In the genomic region with DNA sequence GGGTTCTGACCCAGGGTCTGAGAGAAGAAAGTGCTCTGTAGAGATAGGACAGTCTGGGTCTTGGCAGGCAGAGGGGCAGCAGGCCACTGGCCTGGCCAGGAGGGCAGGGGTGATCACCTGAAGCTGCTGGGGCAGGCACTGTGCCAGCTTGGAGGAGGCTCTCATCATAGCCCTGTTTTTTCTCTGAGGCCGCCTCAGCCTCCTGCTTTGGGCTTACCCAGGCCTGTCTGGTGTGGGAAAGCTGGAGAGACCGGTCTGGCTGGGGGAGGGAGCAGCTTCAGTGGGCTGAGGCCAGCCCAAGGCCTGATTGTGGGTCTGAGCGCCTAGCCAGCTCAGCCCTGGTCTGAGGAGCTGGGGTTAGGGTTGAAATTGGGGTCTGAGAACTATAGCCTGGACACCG, we compare ENCODE assay signal across 2 cellular contexts.
TF ChIP-seq lines count a peak whose summit lies in the region.

No MANE protein-coding gene starts in this region.

TF ChIP-seq in SK-N-SH, 30 proteins besides CTCF, POLR2A, EP300 and RAD21:
- TF ChIP-seq GATA2 (CRISPR knock-in tag; IDR thresholded peaks at IDR 0.05) (no peak), FOXJ3 (CRISPR knock-in tag; IDR thresholded peaks at IDR 0.05) (no peak), TCF12 (IDR thresholded peaks at IDR 0.05) (no peak), JUND (IDR thresholded peaks at IDR 0.05) (no peak), TAF1 (IDR thresholded peaks at IDR 0.05; ENCODE audit: borderline replicate concordance, low read depth, low read length) (no peak), RXRA (IDR thresholded peaks at IDR 0.05; ENCODE audit: borderline replicate concordance, low read depth) (no peak), NRF1 (IDR thresholded peaks at IDR 0.05; ENCODE audit: low read depth, low read length) (no peak), CHD2 (IDR thresholded peaks at IDR 0.05; ENCODE audit: low read length, partially characterized antibody) (no peak), GABPA (IDR thresholded peaks at IDR 0.05; ENCODE audit: low read depth) (no peak)
- TF ChIP-seq, protein P1, sequence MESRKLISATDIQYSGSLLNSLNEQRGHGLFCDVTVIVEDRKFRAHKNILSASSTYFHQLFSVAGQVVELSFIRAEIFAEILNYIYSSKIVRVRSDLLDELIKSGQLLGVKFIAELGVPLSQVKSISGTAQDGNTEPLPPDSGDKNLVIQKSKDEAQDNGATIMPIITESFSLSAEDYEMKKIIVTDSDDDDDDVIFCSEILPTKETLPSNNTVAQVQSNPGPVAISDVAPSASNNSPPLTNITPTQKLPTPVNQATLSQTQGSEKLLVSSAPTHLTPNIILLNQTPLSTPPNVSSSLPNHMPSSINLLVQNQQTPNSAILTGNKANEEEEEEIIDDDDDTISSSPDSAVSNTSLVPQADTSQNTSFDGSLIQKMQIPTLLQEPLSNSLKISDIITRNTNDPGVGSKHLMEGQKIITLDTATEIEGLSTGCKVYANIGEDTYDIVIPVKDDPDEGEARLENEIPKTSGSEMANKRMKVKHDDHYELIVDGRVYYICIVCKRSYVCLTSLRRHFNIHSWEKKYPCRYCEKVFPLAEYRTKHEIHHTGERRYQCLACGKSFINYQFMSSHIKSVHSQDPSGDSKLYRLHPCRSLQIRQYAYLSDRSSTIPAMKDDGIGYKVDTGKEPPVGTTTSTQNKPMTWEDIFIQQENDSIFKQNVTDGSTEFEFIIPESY (IDR thresholded peaks at IDR 0.05; ENCODE audit: borderline replicate concordance, low read depth), result no peak
- TF ChIP-seq, protein P2, sequence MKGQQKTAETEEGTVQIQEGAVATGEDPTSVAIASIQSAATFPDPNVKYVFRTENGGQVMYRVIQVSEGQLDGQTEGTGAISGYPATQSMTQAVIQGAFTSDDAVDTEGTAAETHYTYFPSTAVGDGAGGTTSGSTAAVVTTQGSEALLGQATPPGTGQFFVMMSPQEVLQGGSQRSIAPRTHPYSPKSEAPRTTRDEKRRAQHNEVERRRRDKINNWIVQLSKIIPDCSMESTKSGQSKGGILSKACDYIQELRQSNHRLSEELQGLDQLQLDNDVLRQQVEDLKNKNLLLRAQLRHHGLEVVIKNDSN (IDR thresholded peaks at IDR 0.05; ENCODE audit: borderline replicate concordance, low read depth), result no peak
- TF ChIP-seq, protein P3, sequence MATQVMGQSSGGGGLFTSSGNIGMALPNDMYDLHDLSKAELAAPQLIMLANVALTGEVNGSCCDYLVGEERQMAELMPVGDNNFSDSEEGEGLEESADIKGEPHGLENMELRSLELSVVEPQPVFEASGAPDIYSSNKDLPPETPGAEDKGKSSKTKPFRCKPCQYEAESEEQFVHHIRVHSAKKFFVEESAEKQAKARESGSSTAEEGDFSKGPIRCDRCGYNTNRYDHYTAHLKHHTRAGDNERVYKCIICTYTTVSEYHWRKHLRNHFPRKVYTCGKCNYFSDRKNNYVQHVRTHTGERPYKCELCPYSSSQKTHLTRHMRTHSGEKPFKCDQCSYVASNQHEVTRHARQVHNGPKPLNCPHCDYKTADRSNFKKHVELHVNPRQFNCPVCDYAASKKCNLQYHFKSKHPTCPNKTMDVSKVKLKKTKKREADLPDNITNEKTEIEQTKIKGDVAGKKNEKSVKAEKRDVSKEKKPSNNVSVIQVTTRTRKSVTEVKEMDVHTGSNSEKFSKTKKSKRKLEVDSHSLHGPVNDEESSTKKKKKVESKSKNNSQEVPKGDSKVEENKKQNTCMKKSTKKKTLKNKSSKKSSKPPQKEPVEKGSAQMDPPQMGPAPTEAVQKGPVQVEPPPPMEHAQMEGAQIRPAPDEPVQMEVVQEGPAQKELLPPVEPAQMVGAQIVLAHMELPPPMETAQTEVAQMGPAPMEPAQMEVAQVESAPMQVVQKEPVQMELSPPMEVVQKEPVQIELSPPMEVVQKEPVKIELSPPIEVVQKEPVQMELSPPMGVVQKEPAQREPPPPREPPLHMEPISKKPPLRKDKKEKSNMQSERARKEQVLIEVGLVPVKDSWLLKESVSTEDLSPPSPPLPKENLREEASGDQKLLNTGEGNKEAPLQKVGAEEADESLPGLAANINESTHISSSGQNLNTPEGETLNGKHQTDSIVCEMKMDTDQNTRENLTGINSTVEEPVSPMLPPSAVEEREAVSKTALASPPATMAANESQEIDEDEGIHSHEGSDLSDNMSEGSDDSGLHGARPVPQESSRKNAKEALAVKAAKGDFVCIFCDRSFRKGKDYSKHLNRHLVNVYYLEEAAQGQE (IDR thresholded peaks at IDR 0.05; ENCODE audit: low read depth, low read length), result no peak
- TF ChIP-seq, protein P4, sequence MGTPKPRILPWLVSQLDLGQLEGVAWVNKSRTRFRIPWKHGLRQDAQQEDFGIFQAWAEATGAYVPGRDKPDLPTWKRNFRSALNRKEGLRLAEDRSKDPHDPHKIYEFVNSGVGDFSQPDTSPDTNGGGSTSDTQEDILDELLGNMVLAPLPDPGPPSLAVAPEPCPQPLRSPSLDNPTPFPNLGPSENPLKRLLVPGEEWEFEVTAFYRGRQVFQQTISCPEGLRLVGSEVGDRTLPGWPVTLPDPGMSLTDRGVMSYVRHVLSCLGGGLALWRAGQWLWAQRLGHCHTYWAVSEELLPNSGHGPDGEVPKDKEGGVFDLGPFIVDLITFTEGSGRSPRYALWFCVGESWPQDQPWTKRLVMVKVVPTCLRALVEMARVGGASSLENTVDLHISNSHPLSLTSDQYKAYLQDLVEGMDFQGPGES (IDR thresholded peaks at IDR 0.05; ENCODE audit: low read depth, low read length), result no peak
- TF ChIP-seq, protein P5, sequence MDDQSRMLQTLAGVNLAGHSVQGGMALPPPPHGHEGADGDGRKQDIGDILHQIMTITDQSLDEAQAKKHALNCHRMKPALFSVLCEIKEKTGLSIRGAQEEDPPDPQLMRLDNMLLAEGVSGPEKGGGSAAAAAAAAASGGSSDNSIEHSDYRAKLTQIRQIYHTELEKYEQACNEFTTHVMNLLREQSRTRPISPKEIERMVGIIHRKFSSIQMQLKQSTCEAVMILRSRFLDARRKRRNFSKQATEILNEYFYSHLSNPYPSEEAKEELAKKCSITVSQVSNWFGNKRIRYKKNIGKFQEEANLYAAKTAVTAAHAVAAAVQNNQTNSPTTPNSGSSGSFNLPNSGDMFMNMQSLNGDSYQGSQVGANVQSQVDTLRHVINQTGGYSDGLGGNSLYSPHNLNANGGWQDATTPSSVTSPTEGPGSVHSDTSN (IDR thresholded peaks at IDR 0.05), result no peak

TF ChIP-seq in SK-N-SH treated with all-trans-retinoic acid at 6 μM for 48 hours, 23 proteins besides CTCF, POLR2A, EP300 and RAD21:
- TF ChIP-seq ZNF8 (CRISPR knock-in tag; IDR thresholded peaks at IDR 0.05), result no peak
TF ChIP-seq in SK-N-SH treated with all-trans-retinoic acid at 6 μM for 48 hours: peak in this region for 0.
